28 cellular contexts compared by ENCODE assay signal in genomic region chr3:14481018-14481645, GRCh38. TPM values are rescaled to one million over a fixed set of nuclear protein-coding genes. Genes with fewer than 3 reads are reported as not detected.
A peak's percentile ranks its signal among the peaks of the same experiment; 100 is the strongest.
DNase-seq lines count a peak whose midpoint lies in the region; ATAC-seq, FAIRE-seq and TF ChIP-seq lines count a peak whose summit lies in the region.
"Had no signal": no experiment of that assay in that cellular context is flagged by ENCODE, and none has a peak within 500 bp of the region (broad histone marks: within the 10 kb centered on the region; RNA-seq: fewer than 3 reads in every experiment).

No MANE protein-coding gene starts in this region.

- ATAC-seq in natural killer cell treated with Interleukin-12 subunit alpha and Interleukin-12 subunit beta and Interleukin-15 and Interleukin-18, amount 100 ng/mL, for 72 hours: no peak
- ATAC-seq in natural killer cell (no peak), body of pancreas (no peak), HG03039 (IDR thresholded peaks at IDR 0.05; ENCODE audit: unreplicated experiment) (no peak)
- ATAC-seq: gastrocnemius medialis; naive thymus-derived CD8-positive, alpha-beta T cell; PC-3; right lobe of liver had no signal

- H3K27me3 Mint-ChIP-seq in natural killer cell treated with Interleukin-12 subunit alpha and Interleukin-12 subunit beta and Interleukin-15 and Interleukin-18, amount 100 ng/mL, for 72 hours: no peaks in the 10 kb centered on the region
- no peaks in the 10 kb centered on the region for H3K27me3 Mint-ChIP-seq in natural killer cell (ENCODE audit: low read depth in 2 of 2)
- H3K27me3 Mint-ChIP-seq: activated CD4-positive, alpha-beta T cell treated with anti-CD3 and anti-CD28 coated beads, Interleukin-2, amount 10 ng/mL, durations not matched to agents 7 days and 5 days; activated naive CD8-positive, alpha-beta T cell treated with anti-CD3 and anti-CD28 coated beads, Interleukin-2, amount 10 ng/mL, durations not matched to agents 7 days and 5 days; naive thymus-derived CD8-positive, alpha-beta T cell had no signal

- H3K27ac Mint-ChIP-seq in natural killer cell treated with Interleukin-12 subunit alpha and Interleukin-12 subunit beta and Interleukin-15 and Interleukin-18, amount 100 ng/mL, for 72 hours: no peak overlapping the region
- no peak overlapping the region for H3K27ac Mint-ChIP-seq in natural killer cell
- H3K27ac Mint-ChIP-seq: activated CD4-positive, alpha-beta T cell treated with anti-CD3 and anti-CD28 coated beads, Interleukin-2, amount 10 ng/mL, durations not matched to agents 7 days and 5 days; activated naive CD8-positive, alpha-beta T cell treated with anti-CD3 and anti-CD28 coated beads, Interleukin-2, amount 10 ng/mL, durations not matched to agents 7 days and 5 days; activated T-helper 2 cell treated with anti-CD3 and anti-CD28 coated beads, Interferon-gamma antibody, Interleukin-2, Interleukin-4, amounts not matched to agents 10 μg/mL and 5 μg/mL and 100 μg/mL, durations not matched to agents 14 hours and 24 hours and 36 hours had no signal

- H3K36me3 ChIP-seq in endothelial cell of umbilical vein (ENCODE audit: control insufficient read depth in 2 of 2, extremely low read depth in 1 of 2, insufficient read depth in 2 of 2, low read length in 2 of 2): peaks cover 3 to 6% of the 10 kb centered on the region in 2 experiments
- no peaks in the 10 kb centered on the region for H3K36me3 ChIP-seq in body of pancreas (replicated peaks in 1 of 2; ENCODE audit: insufficient read depth in 1 of 2, low read depth in 2 of 2)
- H3K36me3 ChIP-seq: right lobe of liver had no signal

- no TSS peak for BruUV-seq in endothelial cell of umbilical vein (replicated peaks; lab: Mats Ljungman, UMichigan)

- H3K9me3 Mint-ChIP-seq in natural killer cell treated with Interleukin-12 subunit alpha and Interleukin-12 subunit beta and Interleukin-15 and Interleukin-18, amount 100 ng/mL, for 72 hours: no peaks in the 10 kb centered on the region
- no peaks in the 10 kb centered on the region for H3K9me3 Mint-ChIP-seq in natural killer cell
- H3K9me3 Mint-ChIP-seq: activated CD4-positive, alpha-beta T cell treated with anti-CD3 and anti-CD28 coated beads, Interleukin-2, amount 10 ng/mL, durations not matched to agents 7 days and 5 days; activated naive CD8-positive, alpha-beta T cell treated with anti-CD3 and anti-CD28 coated beads, Interleukin-2, amount 10 ng/mL, durations not matched to agents 7 days and 5 days; activated T-helper 2 cell treated with anti-CD3 and anti-CD28 coated beads, Interferon-gamma antibody, Interleukin-2, Interleukin-4, amounts not matched to agents 10 μg/mL and 5 μg/mL and 100 μg/mL, durations not matched to agents 14 hours and 24 hours and 36 hours; immature natural killer cell; naive thymus-derived CD8-positive, alpha-beta T cell had no signal

- TF ChIP-seq CTCF in natural killer cell (IDR thresholded peaks at IDR 0.05): no peak
- no peak for TF ChIP-seq CTCF in endothelial cell of umbilical vein (IDR thresholded peaks at IDR 0.05; ENCODE audit: extremely low read depth in 1 of 2, insufficient read depth in 1 of 2, low read depth in 1 of 2, low read length in 2 of 2)
- TF ChIP-seq CTCF in body of pancreas (IDR thresholded peaks at IDR 0.05): no peak

- dilution Hi-C loops in endothelial cell of umbilical vein (cut with MboI; ENCODE audit: extremely low pct_ligation_motif_present, low sequenced_read_pairs): no loop called here

- no peak overlapping the region for H3K4me3 ChIP-seq in endothelial cell of umbilical vein (replicated peaks in 1 of 3; ENCODE audit: insufficient read depth in 1 of 3, low read depth in 1 of 3, low read length in 3 of 3)
- H3K4me3 ChIP-seq in body of pancreas: no peak overlapping the region
- H3K4me3 ChIP-seq: esophagus muscularis mucosa, gastrocnemius medialis, left lung, right lobe of liver, stomach, tibial nerve had no signal

- no peak overlapping the region for H3K4me2 ChIP-seq in endothelial cell of umbilical vein (ENCODE audit: insufficient read depth, low read length)

- H3K79me2 ChIP-seq in endothelial cell of umbilical vein (ENCODE audit: control insufficient read depth, insufficient read depth, low read length): no peaks in the 10 kb centered on the region

- TF ChIP-seq POLR2A in endothelial cell of umbilical vein (IDR thresholded peaks at IDR 0.05; ENCODE audit: low read depth, low read length): no peak
- no peak for TF ChIP-seq POLR2A in body of pancreas (IDR thresholded peaks at IDR 0.05)

- WGBS in body of pancreas, 2 donors: 74 to 75% methylated on average over 10 of the region's 10 CpGs

- CTCF ChIA-PET in endothelial cell of umbilical vein (lab: Charles Lee): no interaction called here

- H3K9me1 ChIP-seq in endothelial cell of umbilical vein (replicated peaks; ENCODE audit: control insufficient read depth, extremely low read depth, insufficient read depth, low read length): no peaks in the 10 kb centered on the region

- H2AFZ ChIP-seq in endothelial cell of umbilical vein (ENCODE audit: low read depth, low read length): no peak overlapping the region

- peaks cover 0 to 3% of the 10 kb centered on the region in 2 donors for H3K4me1 Mint-ChIP-seq in natural killer cell treated with Interleukin-12 subunit alpha and Interleukin-12 subunit beta and Interleukin-15 and Interleukin-18, amount 100 ng/mL, for 72 hours (ENCODE audit: low read depth in 2 of 2)
- no peaks in the 10 kb centered on the region for H3K4me1 Mint-ChIP-seq in natural killer cell
- H3K4me1 Mint-ChIP-seq: activated CD4-positive, alpha-beta T cell treated with anti-CD3 and anti-CD28 coated beads, Interleukin-2, amount 10 ng/mL, durations not matched to agents 7 days and 5 days; activated naive CD8-positive, alpha-beta T cell treated with anti-CD3 and anti-CD28 coated beads, Interleukin-2, amount 10 ng/mL, durations not matched to agents 7 days and 5 days; immature natural killer cell had no signal

- POLR2A ChIA-PET in endothelial cell of umbilical vein (lab: Charles Lee): no interaction called here

- H4K20me1 ChIP-seq in endothelial cell of umbilical vein (replicated peaks; ENCODE audit: control insufficient read depth, extremely low read depth, insufficient read depth, low read length): no peaks in the 10 kb centered on the region

- peaks cover 17% of the 10 kb centered on the region for H3K4me1 ChIP-seq in endothelial cell of umbilical vein (ENCODE audit: control insufficient read depth, extremely low read depth, insufficient read depth, low read length)
- no peaks in the 10 kb centered on the region for H3K4me1 ChIP-seq in body of pancreas
- H3K4me1 ChIP-seq: left lung, right lobe of liver had no signal

- H3K9ac ChIP-seq in endothelial cell of umbilical vein (replicated peaks; ENCODE audit: extremely low read depth, insufficient read depth, low read length): no peak overlapping the region

- no peak for FAIRE-seq in endothelial cell of umbilical vein (lab: Jason Lieb, UNC)
- FAIRE-seq: astrocyte had no signal

- H3K27me3 ChIP-seq in endothelial cell of umbilical vein (ENCODE audit: control insufficient read depth in 2 of 2, insufficient read depth in 2 of 2, low read length in 2 of 2) (no peaks in the 10 kb centered on the region), body of pancreas (no peaks in the 10 kb centered on the region)
- H3K27me3 ChIP-seq: esophagus muscularis mucosa, gastrocnemius medialis, left lung, right lobe of liver, stomach, tibial nerve had no signal

- intact Hi-C loops in natural killer cell (cut with micrococcal nuclease): no loop called here
- intact Hi-C loops in endothelial cell of umbilical vein (cut with micrococcal nuclease): no loop called here
- intact Hi-C loops in body of pancreas (cut with DNase I): no loop called here

- H3K9me3 ChIP-seq in endothelial cell of umbilical vein (replicated peaks; ENCODE audit: control insufficient read depth, insufficient read depth, low read length): no peaks in the 10 kb centered on the region
- no peaks in the 10 kb centered on the region for H3K9me3 ChIP-seq in body of pancreas
- H3K9me3 ChIP-seq: esophagus muscularis mucosa, gastrocnemius medialis, left lung, right lobe of liver, stomach, tibial nerve had no signal

- H3K36me3 Mint-ChIP-seq in natural killer cell treated with Interleukin-12 subunit alpha and Interleukin-12 subunit beta and Interleukin-15 and Interleukin-18, amount 100 ng/mL, for 72 hours: peaks cover 7% of the 10 kb centered on the region
- peaks cover 18% of the 10 kb centered on the region for H3K36me3 Mint-ChIP-seq in natural killer cell

- DNase-seq in natural killer cell treated with Interleukin-12 subunit alpha and Interleukin-12 subunit beta and Interleukin-15 and Interleukin-18, amount 100 ng/mL, for 72 hours (ENCODE audit: low spot score): peak; percentile 28
- no peak for DNase-seq in natural killer cell
- DNase-seq in SKM-1 (lab: John Stamatoyannopoulos, UW; ENCODE audit: unreplicated experiment): peak; percentile 19
- DNase-seq in endothelial cell of umbilical vein (ENCODE audit: low read depth, low spot score): no peak
- no peak for DNase-seq in body of pancreas
- DNase-seq in central memory CD4-positive, alpha-beta T cell: no peak
- DNase-seq: activated CD4-positive, alpha-beta T cell treated with anti-CD3 and anti-CD28 coated beads, Interleukin-2, amount 10 ng/mL, durations not matched to agents 7 days and 5 days; activated CD8-positive, alpha-beta memory T cell treated with anti-CD3 and anti-CD28 coated beads, Interleukin-2, amount 50 U/mL, for 4 hours; activated naive CD8-positive, alpha-beta T cell treated with anti-CD3 and anti-CD28 coated beads, Interleukin-2, amount 10 ng/mL, durations not matched to agents 7 days and 5 days; gastrocnemius medialis; hippocampal formation; immature natural killer cell; left lung; midbrain; naive thymus-derived CD8-positive, alpha-beta T cell; NCI-H1105 treated with DMSO at 0.1 percent for 48 hours; NCI-H2081; NCI-H446; NCI-H82; PC-3; SHP77; stomach had no signal

- peak overlapping the region; percentile 44 for H3K27ac ChIP-seq in endothelial cell of umbilical vein (ENCODE audit: insufficient read depth, low read depth, low read length)
- H3K27ac ChIP-seq in body of pancreas: no peak overlapping the region
- H3K27ac ChIP-seq: esophagus muscularis mucosa, gastrocnemius medialis, left lung, right lobe of liver, tibial nerve had no signal

- H3K4me3 Mint-ChIP-seq in natural killer cell treated with Interleukin-12 subunit alpha and Interleukin-12 subunit beta and Interleukin-15 and Interleukin-18, amount 100 ng/mL, for 72 hours: no peak overlapping the region
- no peak overlapping the region for H3K4me3 Mint-ChIP-seq in natural killer cell
- H3K4me3 Mint-ChIP-seq: activated CD4-positive, alpha-beta T cell treated with anti-CD3 and anti-CD28 coated beads, Interleukin-2, amount 10 ng/mL, durations not matched to agents 7 days and 5 days; activated naive CD8-positive, alpha-beta T cell treated with anti-CD3 and anti-CD28 coated beads, Interleukin-2, amount 10 ng/mL, durations not matched to agents 7 days and 5 days; immature natural killer cell; naive thymus-derived CD8-positive, alpha-beta T cell had no signal

RNA-seq across cellular contexts. Expression of gene GRIP2, which starts 59.0 kb away (rescaled TPM):
- not detected for total RNA-seq in natural killer cell treated with Interleukin-12 subunit alpha and Interleukin-12 subunit beta and Interleukin-15 and Interleukin-18, amount 100 ng/mL, for 72 hours
- total RNA-seq in natural killer cell: not detected
- total RNA-seq in endothelial cell of umbilical vein: not detected in 2 replicates
- polyA plus RNA-seq in endothelial cell of umbilical vein: not detected in 2 replicates
- polyA plus RNA-seq in endothelial cell of umbilical vein (2011; cell fraction: cytosol; rRNA removed): not detected in 2 replicates
- 0.07 TPM in 1 of 2 replicates, not detected in the other for polyA plus RNA-seq in endothelial cell of umbilical vein (2011; cell fraction: nucleus; rRNA removed)
- 0.04 TPM in 1 of 2 replicates, not detected in the other for polyA plus RNA-seq in endothelial cell of umbilical vein (2012)
- not detected in 2 replicates for polyA minus RNA-seq in endothelial cell of umbilical vein
- not detected for polyA minus RNA-seq in endothelial cell of umbilical vein (2011; cell fraction: cytosol; rRNA and poly(A)+ RNA removed)
- not detected in 2 replicates for polyA minus RNA-seq in endothelial cell of umbilical vein (2011; cell fraction: nucleus; rRNA and poly(A)+ RNA removed)
- under 1 TPM; 0.26 to 0.99 TPM for total RNA-seq in body of pancreas
- total RNA-seq: activated naive CD8-positive, alpha-beta T cell treated with anti-CD3 and anti-CD28 coated beads, Interleukin-2, amount 10 ng/mL, durations not matched to agents 7 days and 5 days; activated T-helper 2 cell treated with anti-CD3 and anti-CD28 coated beads, Interferon-gamma antibody, Interleukin-2, Interleukin-4, amounts not matched to agents 10 μg/mL and 5 μg/mL and 100 μg/mL, durations not matched to agents 14 hours and 24 hours and 36 hours; naive thymus-derived CD8-positive, alpha-beta T cell had no signal
- polyA plus RNA-seq: immature natural killer cell; naive thymus-derived CD8-positive, alpha-beta T cell had no signal

Comparison
In these comparisons a context has a peak if more than half of its experiments do, and no peak if none do; other contexts are left out.
1. DNase-seq: peak in natural killer cell treated with Interleukin-12 subunit alpha and Interleukin-12 subunit beta and Interleukin-15 and Interleukin-18, amount 100 ng/mL, for 72 hours (single experiment) and SKM-1 (single experiment); none in natural killer cell (single experiment), endothelial cell of umbilical vein (single experiment), body of pancreas (0 of 4) and central memory CD4-positive, alpha-beta T cell (single experiment).